ENCODE assay signal across 2 cellular contexts in genomic region chr16:84343800-84344199, GRCh38. TPM values are rescaled to one million over a fixed set of nuclear protein-coding genes. Genes with fewer than 3 reads are reported as not detected.
"Had no signal": no experiment of that assay in that cellular context is flagged by ENCODE, and none has a peak within 500 bp of the region (broad histone marks: within the 10 kb centered on the region; RNA-seq: fewer than 3 reads in every experiment).

No MANE protein-coding gene starts in this region.

RNA-seq across cellular contexts. Expression of gene ATP2C2, which starts 24.5 kb away (rescaled TPM):
- total RNA-seq: G401, GM12878 had no signal

RNA-seq across cellular contexts. Expression of gene WFDC1, which starts 49.1 kb away (rescaled TPM):
- total RNA-seq: G401, GM12878 had no signal
- polyA plus RNA-seq: GM12878 had no signal
